7 cellular contexts compared by ENCODE assay signal in genomic region chr7:105017263-105018051, GRCh38. TPM values are rescaled to one million over a fixed set of nuclear protein-coding genes. Genes with fewer than 3 reads are reported as not detected.
DNase-seq lines count a peak whose midpoint lies in the region; ATAC-seq and TF ChIP-seq lines count a peak whose summit lies in the region.

No MANE protein-coding gene starts in this region.

- H3K36me3 ChIP-seq in HEK293 (ENCODE audit: control insufficient read depth in 2 of 2, insufficient read depth in 1 of 2, low read length in 2 of 2) (no peaks in the 10 kb centered on the region), SK-N-MC (ENCODE audit: insufficient read depth, low read length) (no peaks in the 10 kb centered on the region), smooth muscle cell (ENCODE audit: low read depth) (no peaks in the 10 kb centered on the region)

- H3K27me3 ChIP-seq in smooth muscle cell (ENCODE audit: low read depth): no peaks in the 10 kb centered on the region

- H3K4me1 ChIP-seq in HEK293 (ENCODE audit: control insufficient read depth, insufficient read depth, low read length) (peaks cover 18% of the 10 kb centered on the region), smooth muscle cell (ENCODE audit: low read depth) (peaks cover 55% of the 10 kb centered on the region)

- H4K20me1 ChIP-seq in smooth muscle cell (ENCODE audit: low read depth): peaks cover 69% of the 10 kb centered on the region

- peak overlapping the region; percentile 100 for H3K9ac ChIP-seq in SK-N-MC (ENCODE audit: insufficient read length)
- H3K9ac ChIP-seq in smooth muscle cell (ENCODE audit: low read depth): peak overlapping the region; percentile 100

- H3K4me2 ChIP-seq in smooth muscle cell: peak overlapping the region; percentile 97

- peak overlapping the region; percentile 97 for H3K4me3 ChIP-seq in HEK293 (ENCODE audit: low read depth, low read length)
- peak overlapping the region; percentile 94 for H3K4me3 ChIP-seq in SK-N-MC
- H3K4me3 ChIP-seq in fibroblast of pulmonary artery (replicated peaks; ENCODE audit: low read depth, low read length): peak overlapping the region; percentile 68
- peak overlapping the region; percentile 98 for H3K4me3 ChIP-seq in smooth muscle cell

- DNase-seq in SK-N-MC (ENCODE audit: low read depth, low spot score) (no peak), fibroblast of pulmonary artery (ENCODE audit: low read depth) (no peak), smooth muscle cell (lab: John Stamatoyannopoulos, UW; ENCODE audit: unreplicated experiment) (no peak), epidermal melanocyte (ENCODE audit: insufficient read length, low spot score) (no peak)

- POLR2A ChIA-PET in HEK293 (lab: Yijun Ruan, JAX): interaction anchor here (0.7 kb wide), 1 partner anchor 74 kb away, joined by 4 read pairs; no protein-coding TSS in a partner anchor

- H3K9me3 ChIP-seq in HEK293 (ENCODE audit: control insufficient read depth, insufficient read depth, low read depth, low read length) (no peaks in the 10 kb centered on the region), SK-N-MC (ENCODE audit: low read depth, low read length) (no peaks in the 10 kb centered on the region), smooth muscle cell (replicated peaks; ENCODE audit: low read depth) (no peaks in the 10 kb centered on the region)

- ATAC-seq in GM21619 (IDR thresholded peaks at IDR 0.05; ENCODE audit: unreplicated experiment): no peak
- no peak for ATAC-seq in GM21390 (IDR thresholded peaks at IDR 0.05; ENCODE audit: unreplicated experiment)

- CTCF ChIA-PET in HEK293 (lab: Yijun Ruan, JAX): interaction anchor here (0.5 to 1.8 kb wide), 4 partner anchors 36 to 603 kb away, joined by 3 to 6 read pairs (median 4); no protein-coding TSS in a partner anchor

- H3K27ac ChIP-seq in HEK293 (ENCODE audit: extremely low read depth, low read depth, low read length) (no peak overlapping the region), SK-N-MC (peak overlapping the region; percentile 2; the same call in 1 of the 2 replicates), smooth muscle cell (ENCODE audit: low read depth) (peak overlapping the region; percentile 100)

- peaks cover 84% of the 10 kb centered on the region for H3K79me2 ChIP-seq in smooth muscle cell (ENCODE audit: low read depth)

- H3F3A ChIP-seq in smooth muscle cell (ENCODE audit: low read depth): peaks cover 16% of the 10 kb centered on the region

- TF ChIP-seq CTCF in HEK293 (tag by site-specific recombination; IDR thresholded peaks at IDR 0.05) (no peak), fibroblast of pulmonary artery (IDR thresholded peaks at IDR 0.05; ENCODE audit: low read length, missing control alignments) (no peak), smooth muscle cell (IDR thresholded peaks at IDR 0.05; ENCODE audit: borderline replicate concordance, insufficient read depth, poor library complexity, severe bottlenecking) (no peak)

- no peak overlapping the region for H2AFZ ChIP-seq in smooth muscle cell (ENCODE audit: low read depth)

- WGBS in smooth muscle cell (ENCODE audit: low lambda C conversion rate): 33% methylated on average over 4 of the region's 4 CpGs

TF ChIP-seq in HEK293, 187 proteins besides CTCF, POLR2A, EP300 and RAD21:
- 0 out of 2 replicates have a peak, but pooled peaks have one; percentile 5 for TF ChIP-seq ZNF664 (tag by site-specific recombination; IDR thresholded peaks at IDR 0.05)
- TF ChIP-seq PRDM1 (tag by site-specific recombination; IDR thresholded peaks at IDR 0.05): peak; percentile 34
- TF ChIP-seq ZNF18 (tag by site-specific recombination; IDR thresholded peaks at IDR 0.05): no peak
- TF ChIP-seq ZNF155 (tag by site-specific recombination; IDR thresholded peaks at IDR 0.05): no peak
- TF ChIP-seq ZNF362 (tag by site-specific recombination; IDR thresholded peaks at IDR 0.05): peak; percentile 99
- 0 out of 2 replicates have a peak, but pooled peaks have one; percentile 14 for TF ChIP-seq PATZ1 (tag by site-specific recombination; IDR thresholded peaks at IDR 0.05)
- peak; percentile 97 for TF ChIP-seq PRDM6 (tag by site-specific recombination; IDR thresholded peaks at IDR 0.05)
- 0 out of 2 replicates have a peak, but pooled peaks have one; percentile 31 for TF ChIP-seq ZEB2 (tag by site-specific recombination; IDR thresholded peaks at IDR 0.05)
- 0 out of 2 replicates have a peak, but pooled peaks have one; percentile 16 for TF ChIP-seq ZNF2 (tag by site-specific recombination; IDR thresholded peaks at IDR 0.05)
- peak; percentile 3; the same call in 1 of the 2 replicates for TF ChIP-seq ZNF654 (tag by site-specific recombination; IDR thresholded peaks at IDR 0.05; ENCODE audit: low read depth)
TF ChIP-seq in HEK293: peak in this region for 8.

RNA-seq across cellular contexts. Expression of gene KMT2E, which starts 3.5 kb away (rescaled TPM):
- total RNA-seq in smooth muscle cell: 64.4 and 77.3 TPM in 2 replicates
- polyA plus RNA-seq in smooth muscle cell: 88.1 and 106 TPM in 2 replicates
